Comparison of ENCODE assay signal across 35 cellular contexts in genomic region chr6:119545245-119545644, GRCh38.
"Had no signal": no experiment of that assay in that cellular context is flagged by ENCODE, and none has a peak within 500 bp of the region (broad histone marks: within the 10 kb centered on the region; RNA-seq: fewer than 3 reads in every experiment).

No MANE protein-coding gene starts in this region.

- H3K4me1 ChIP-seq: ascending aorta had no signal

- ATAC-seq: activated CD8-positive, alpha-beta T cell treated with anti-CD3 and anti-CD28 coated beads for 36 hours; activated naive CD4-positive, alpha-beta T cell treated with anti-CD3 and anti-CD28 coated beads, Interleukin-2, amount 50 U/mL, for 72 hours; activated naive CD8-positive, alpha-beta T cell treated with anti-CD3 and anti-CD28 coated beads, Interleukin-2, amount 50 U/mL, for 24 hours; activated T-cell treated with anti-CD3 and anti-CD28 coated beads, Interleukin-2, amount 50 U/mL, for 4 hours; activated T-cell treated with anti-CD3 and anti-CD28 coated beads, Interleukin-2, amount 50 U/mL, for 72 hours; activated T-helper 17 cell treated with anti-CD3 and anti-CD28 coated beads, Interleukin-2, amount 50 U/mL, for 72 hours had no signal

- H3K9me3 ChIP-seq: ascending aorta had no signal

- DNase-seq: activated B cell treated with CpG ODN at 0.5 μM for 24 hours; activated CD4-positive, alpha-beta memory T cell treated with anti-CD3 and anti-CD28 coated beads for 36 hours; activated CD4-positive, alpha-beta T cell treated with anti-CD3 and anti-CD28 coated beads for 4 hours; activated CD4-positive, alpha-beta T cell treated with anti-CD3 and anti-CD28 coated beads, Interleukin-2, amount 10 ng/mL, durations not matched to agents 24 days and 14 days; activated CD4-positive, alpha-beta T cell treated with anti-CD3 and anti-CD28 coated beads, Interleukin-2, amount 50 U/mL, for 1 hour; activated CD4-positive, alpha-beta T cell treated with anti-CD3 and anti-CD28 coated beads, Interleukin-2, amount 50 U/mL, for 4 hours; activated CD4-positive, CD25-positive, alpha-beta regulatory T cell treated with anti-CD3 and anti-CD28 coated beads, Interleukin-2, amount 50 U/mL, for 72 hours; activated CD8-positive, alpha-beta memory T cell treated with anti-CD3 and anti-CD28 coated beads, Interleukin-2, amount 50 U/mL, for 4 hours; activated CD8-positive, alpha-beta T cell treated with anti-CD3 and anti-CD28 coated beads for 36 hours; activated effector memory CD4-positive, alpha-beta T cell treated with anti-CD3 and anti-CD28 coated beads, Interleukin-2, amount 50 U/mL, for 16 hours; activated gamma-delta T cell treated with Interleukin-2 at 50 U/mL for 16 hours; activated naive CD4-positive, alpha-beta T cell; activated naive CD4-positive, alpha-beta T cell treated with anti-CD3 and anti-CD28 coated beads for 36 hours; activated naive CD4-positive, alpha-beta T cell treated with anti-CD3 and anti-CD28 coated beads, Interleukin-2, amount 50 U/mL, for 16 hours; activated naive CD8-positive, alpha-beta T cell treated with anti-CD3 and anti-CD28 coated beads, Interleukin-2, amount 10 ng/mL, durations not matched to agents 7 days and 5 days; activated naive CD8-positive, alpha-beta T cell treated with anti-CD3 and anti-CD28 coated beads, Interleukin-2, amount 50 U/mL, for 24 hours; activated T-cell treated with anti-CD3 and anti-CD28 coated beads for 4 hours; activated T-cell treated with anti-CD3 and anti-CD28 coated beads, Interleukin-2, amount 50 U/mL, for 1 hour; activated T-cell treated with anti-CD3 and anti-CD28 coated beads, Interleukin-2, amount 50 U/mL, for 4 hours; activated T-cell treated with anti-CD3 and anti-CD28 coated beads, Interleukin-2, amount 50 U/mL, for 72 hours; amygdala; anterior cingulate cortex; central memory CD4-positive, alpha-beta T cell; T-helper 1 cell; T-helper 2 cell; T-helper 9 cell had no signal

- H3K36me3 Mint-ChIP-seq: activated CD4-positive, alpha-beta memory T cell treated with anti-CD3 and anti-CD28 coated beads for 36 hours; activated naive CD4-positive, alpha-beta T cell treated with anti-CD3 and anti-CD28 coated beads, Interleukin-2, amount 50 U/mL, for 72 hours; activated naive CD8-positive, alpha-beta T cell treated with anti-CD3 and anti-CD28 coated beads, Interleukin-2, amount 10 ng/mL, durations not matched to agents 7 days and 5 days; brain had no signal

- H3K27ac Mint-ChIP-seq: activated B cell treated with CpG ODN at 0.5 μM for 24 hours; activated CD4-positive, alpha-beta memory T cell treated with anti-CD3 and anti-CD28 coated beads for 36 hours; activated CD4-positive, alpha-beta T cell treated with anti-CD3 and anti-CD28 coated beads, Interleukin-2, amount 10 ng/mL, durations not matched to agents 24 days and 14 days; activated CD8-positive, alpha-beta T cell treated with anti-CD3 and anti-CD28 coated beads for 36 hours; activated naive CD4-positive, alpha-beta T cell treated with anti-CD3 and anti-CD28 coated beads for 36 hours; activated naive CD4-positive, alpha-beta T cell treated with anti-CD3 and anti-CD28 coated beads, Interleukin-2, amount 50 U/mL, for 72 hours; activated naive CD8-positive, alpha-beta T cell treated with anti-CD3 and anti-CD28 coated beads, Interleukin-2, amount 10 ng/mL, durations not matched to agents 7 days and 5 days; activated naive CD8-positive, alpha-beta T cell treated with anti-CD3 and anti-CD28 coated beads, Interleukin-2, amount 50 U/mL, for 24 hours; activated T-cell treated with anti-CD3 and anti-CD28 coated beads, Interleukin-2, amount 50 U/mL, for 72 hours; activated T-helper 1 cell treated with anti-CD3 and anti-CD28 coated beads, Interleukin-12 subunit alpha, Interleukin-12 subunit beta, Interleukin-2, Interleukin-4 antibody, amounts not matched to agents 30 ng/mL and 10 ng/mL and 1 ng/mL, durations not matched to agents 14 hours and 24 hours and 36 hours; activated T-helper 17 cell treated with anti-CD3 and anti-CD28 coated beads, Interleukin-2, amount 50 U/mL, for 72 hours; brain; T-helper 1 cell treated with Interleukin-12 subunit alpha and Interleukin-12 subunit beta and Interleukin-4 antibody, amounts not matched to agents 30 μg/mL and 1 μg/mL, for 36 hours; T-helper 2 cell treated with Interferon-gamma antibody and Interleukin-4, amounts not matched to agents 5 μg/mL and 100 μg/mL, for 36 hours had no signal

- H3K4me3 Mint-ChIP-seq: activated B cell treated with CpG ODN at 0.5 μM for 24 hours; activated CD4-positive, alpha-beta memory T cell treated with anti-CD3 and anti-CD28 coated beads for 36 hours; activated CD4-positive, alpha-beta T cell treated with anti-CD3 and anti-CD28 coated beads, Interleukin-2, amount 10 ng/mL, durations not matched to agents 24 days and 14 days; activated CD8-positive, alpha-beta T cell treated with anti-CD3 and anti-CD28 coated beads for 36 hours; activated naive CD4-positive, alpha-beta T cell treated with anti-CD3 and anti-CD28 coated beads for 36 hours; activated naive CD8-positive, alpha-beta T cell treated with anti-CD3 and anti-CD28 coated beads, Interleukin-2, amount 10 ng/mL, durations not matched to agents 7 days and 5 days; activated naive CD8-positive, alpha-beta T cell treated with anti-CD3 and anti-CD28 coated beads, Interleukin-2, amount 50 U/mL, for 24 hours; activated T-cell treated with anti-CD3 and anti-CD28 coated beads, Interleukin-2, amount 50 U/mL, for 4 hours; activated T-cell treated with anti-CD3 and anti-CD28 coated beads, Interleukin-2, amount 50 U/mL, for 72 hours; activated T-helper 1 cell treated with anti-CD3 and anti-CD28 coated beads, Interleukin-12 subunit alpha, Interleukin-12 subunit beta, Interleukin-2, Interleukin-4 antibody, amounts not matched to agents 30 ng/mL and 10 ng/mL and 1 ng/mL, durations not matched to agents 14 hours and 24 hours and 36 hours; activated T-helper 17 cell treated with anti-CD3 and anti-CD28 coated beads, Interleukin-2, amount 50 U/mL, for 72 hours; brain; T-helper 1 cell treated with Interleukin-12 subunit alpha and Interleukin-12 subunit beta and Interleukin-4 antibody, amounts not matched to agents 30 μg/mL and 1 μg/mL, for 36 hours; T-helper 2 cell treated with Interferon-gamma antibody and Interleukin-4, amounts not matched to agents 5 μg/mL and 100 μg/mL, for 36 hours had no signal

- H3K4me3 ChIP-seq: ascending aorta had no signal

- H3K27me3 Mint-ChIP-seq: activated B cell treated with CpG ODN at 0.5 μM for 24 hours; activated CD4-positive, alpha-beta memory T cell treated with anti-CD3 and anti-CD28 coated beads for 36 hours; activated CD8-positive, alpha-beta T cell treated with anti-CD3 and anti-CD28 coated beads for 36 hours; activated T-helper 17 cell treated with anti-CD3 and anti-CD28 coated beads, Interleukin-2, amount 50 U/mL, for 72 hours; brain had no signal

- H3K9me3 Mint-ChIP-seq: activated B cell treated with CpG ODN at 0.5 μM for 24 hours; activated CD4-positive, alpha-beta memory T cell treated with anti-CD3 and anti-CD28 coated beads for 36 hours; activated CD4-positive, alpha-beta T cell treated with anti-CD3 and anti-CD28 coated beads, Interleukin-2, amount 10 ng/mL, durations not matched to agents 24 days and 14 days; activated CD8-positive, alpha-beta T cell treated with anti-CD3 and anti-CD28 coated beads for 36 hours; activated naive CD4-positive, alpha-beta T cell treated with anti-CD3 and anti-CD28 coated beads for 36 hours; activated naive CD4-positive, alpha-beta T cell treated with anti-CD3 and anti-CD28 coated beads, Interleukin-2, amount 50 U/mL, for 72 hours; activated naive CD8-positive, alpha-beta T cell treated with anti-CD3 and anti-CD28 coated beads, Interleukin-2, amount 50 U/mL, for 24 hours; activated T-cell treated with anti-CD3 and anti-CD28 coated beads, Interleukin-2, amount 50 U/mL, for 4 hours; activated T-cell treated with anti-CD3 and anti-CD28 coated beads, Interleukin-2, amount 50 U/mL, for 72 hours; activated T-helper 1 cell treated with anti-CD3 and anti-CD28 coated beads, Interleukin-12 subunit alpha, Interleukin-12 subunit beta, Interleukin-2, Interleukin-4 antibody, amounts not matched to agents 30 ng/mL and 10 ng/mL and 1 ng/mL, durations not matched to agents 14 hours and 24 hours and 36 hours; activated T-helper 17 cell treated with anti-CD3 and anti-CD28 coated beads, Interleukin-2, amount 50 U/mL, for 72 hours; brain; T-helper 1 cell treated with Interleukin-12 subunit alpha and Interleukin-12 subunit beta and Interleukin-4 antibody, amounts not matched to agents 30 μg/mL and 1 μg/mL, for 36 hours; T-helper 2 cell treated with Interferon-gamma antibody and Interleukin-4, amounts not matched to agents 5 μg/mL and 100 μg/mL, for 36 hours had no signal

- H3K27me3 ChIP-seq: ascending aorta had no signal

- FAIRE-seq: TTC549 had no signal

- H3K27ac ChIP-seq: ascending aorta, VCaP had no signal

- H3K4me1 Mint-ChIP-seq: activated B cell treated with CpG ODN at 0.5 μM for 24 hours; activated CD4-positive, alpha-beta T cell treated with anti-CD3 and anti-CD28 coated beads, Interleukin-2, amount 10 ng/mL, durations not matched to agents 24 days and 14 days; activated naive CD8-positive, alpha-beta T cell treated with anti-CD3 and anti-CD28 coated beads, Interleukin-2, amount 50 U/mL, for 24 hours; activated T-helper 17 cell treated with anti-CD3 and anti-CD28 coated beads, Interleukin-2, amount 50 U/mL, for 72 hours; brain had no signal

- H3K36me3 ChIP-seq: ascending aorta had no signal
